23 cellular contexts compared by ENCODE assay signal in the genomic region with DNA sequence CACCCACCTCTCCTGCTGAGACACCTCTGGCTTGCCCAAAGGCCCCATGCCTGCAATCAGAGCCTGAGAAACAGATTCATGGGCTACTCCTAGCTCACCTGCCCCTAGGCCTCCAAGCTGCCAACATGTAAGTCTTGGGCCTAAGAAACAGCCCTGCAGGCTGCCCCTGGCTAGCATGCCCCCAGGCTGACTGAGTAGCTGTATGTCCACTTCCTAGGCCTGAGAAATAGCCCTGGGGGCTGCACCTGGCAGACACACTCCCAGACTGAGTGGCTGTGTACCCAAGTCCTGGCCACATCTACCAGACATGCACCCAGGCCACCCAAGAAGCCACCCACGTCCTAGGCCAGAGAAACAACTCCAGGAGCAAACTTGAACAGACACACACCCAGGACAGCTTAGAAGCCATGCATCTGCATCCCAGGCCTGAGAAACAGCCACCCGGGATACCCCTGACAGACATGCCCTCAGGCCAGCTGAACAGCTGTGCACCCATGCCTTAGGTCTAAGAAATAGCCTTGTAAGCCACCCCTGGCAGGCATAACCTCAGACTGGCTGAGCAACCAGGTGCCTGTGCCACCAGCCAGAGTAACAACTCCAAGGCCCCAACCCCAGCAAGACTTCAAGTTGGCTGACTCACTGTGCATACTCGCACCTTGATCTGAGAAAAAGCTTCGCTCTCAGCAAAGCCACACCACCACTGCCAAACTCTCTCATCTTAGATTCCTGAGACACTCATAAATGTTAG. TPM values are rescaled to one million over a fixed set of nuclear protein-coding genes. Genes with fewer than 3 reads are reported as not detected.
DNase-seq lines count a peak whose midpoint lies in the region; ATAC-seq, FAIRE-seq and TF ChIP-seq lines count a peak whose summit lies in the region.
"Had no signal": no experiment of that assay in that cellular context is flagged by ENCODE, and none has a peak within 500 bp of the region (broad histone marks: within the 10 kb centered on the region; RNA-seq: fewer than 3 reads in every experiment).

No MANE protein-coding gene starts in this region.

- H3K36me3 Mint-ChIP-seq in astrocyte (ENCODE audit: low read depth, unreplicated experiment), result no peaks in the 10 kb centered on the region

- H3K4me1 ChIP-seq in astrocyte (ENCODE audit: insufficient read depth, low read length) (no peaks in the 10 kb centered on the region), hepatocyte (ENCODE audit: insufficient read depth) (no peaks in the 10 kb centered on the region), pancreas (no peaks in the 10 kb centered on the region)

- no peaks in the 10 kb centered on the region for H3K27me3 ChIP-seq in astrocyte (ENCODE audit: insufficient read depth, low read length)
- no peaks in the 10 kb centered on the region for H3K27me3 ChIP-seq in hepatocyte
- no peaks in the 10 kb centered on the region for H3K27me3 ChIP-seq in pancreas

- H3K4me1 Mint-ChIP-seq in astrocyte (ENCODE audit: low read depth, unreplicated experiment), result no peaks in the 10 kb centered on the region
- H3K4me1 Mint-ChIP-seq: CD4-positive, alpha-beta memory T cell had no signal

- TF ChIP-seq CTCF in astrocyte (IDR thresholded peaks at IDR 0.05; ENCODE audit: insufficient read depth, low read depth, low read length) (no peak), hepatocyte (IDR thresholded peaks at IDR 0.05; ENCODE audit: poor library complexity) (no peak), pancreas (IDR thresholded peaks at IDR 0.05) (no peak), GM20000 (IDR thresholded peaks at IDR 0.05; ENCODE audit: extremely low read depth, missing control alignments) (no peak)

- ATAC-seq in pancreas (peak; percentile 20 to 84 (median 58)), HG03520 (IDR thresholded peaks at IDR 0.05; ENCODE audit: unreplicated experiment) (no peak)
- ATAC-seq: HCT116 had no signal

- peaks cover 9% of the 10 kb centered on the region for H3K9me3 Mint-ChIP-seq in astrocyte (ENCODE audit: unreplicated experiment)

- no peak overlapping the region for H3K4me3 ChIP-seq in astrocyte (ENCODE audit: insufficient read depth, low read depth, low read length)
- H3K4me3 ChIP-seq in hepatocyte, result no peak overlapping the region
- no peak overlapping the region for H3K4me3 ChIP-seq in pancreas
- H3K4me3 ChIP-seq: GM23248 had no signal

- H3K27ac ChIP-seq in astrocyte (ENCODE audit: low read depth, low read length) (no peak overlapping the region), hepatocyte (no peak overlapping the region), pancreas (no peak overlapping the region)
- H3K27ac ChIP-seq: GM23248 had no signal

- FAIRE-seq in astrocyte (lab: Jason Lieb, UNC), result no peak
- FAIRE-seq in pancreas (lab: Jason Lieb, UNC), result no peak
- no peak for FAIRE-seq in frontal cortex (lab: Jason Lieb, UNC)
- FAIRE-seq: G401.6, GM12892 had no signal

- H4K20me1 ChIP-seq in astrocyte (ENCODE audit: insufficient read depth, low read length) (no peaks in the 10 kb centered on the region), hepatocyte (ENCODE audit: insufficient read depth, poor library complexity, severe bottlenecking) (no peaks in the 10 kb centered on the region)

- H3K9me2 ChIP-seq in hepatocyte (replicated peaks; ENCODE audit: insufficient read depth), result no peaks in the 10 kb centered on the region

- DNase-seq in RPMI8226 (peak; percentile 53), astrocyte (ENCODE audit: low read depth) (no peak), hepatocyte (ENCODE audit: low spot score) (peak; percentile 16), pancreas (peak in 3 of 6 donors; percentile 18 to 74 (median 53)), GM20000 (ENCODE audit: low spot score) (no peak), RKO (ENCODE audit: low spot score) (no peak), frontal cortex (ENCODE audit: low spot score in 2 of 2) (no peak)
- DNase-seq: C1 segment of cervical spinal cord; Calu3; CD4-positive, alpha-beta memory T cell; COR-L47; DMS53; DMS79 treated with DMSO at 0.1 percent for 48 hours; GM23248; H9 had no signal

- H3K4me3 Mint-ChIP-seq in astrocyte (ENCODE audit: unreplicated experiment), result no peak overlapping the region
- H3K4me3 Mint-ChIP-seq: CD4-positive, alpha-beta memory T cell; H9 had no signal

- H2AFZ ChIP-seq in astrocyte (ENCODE audit: low read depth, low read length), result no peak overlapping the region
- H2AFZ ChIP-seq in hepatocyte, result no peak overlapping the region
- H2AFZ ChIP-seq: GM23248 had no signal

- no peak overlapping the region for H3K9ac ChIP-seq in astrocyte (ENCODE audit: low read length)
- H3K9ac ChIP-seq: GM23248 had no signal

- no peak overlapping the region for H3K4me2 ChIP-seq in astrocyte (ENCODE audit: low read length)
- H3K4me2 ChIP-seq in hepatocyte, result no peak overlapping the region

- H3K79me2 ChIP-seq in astrocyte (ENCODE audit: insufficient read depth, low read length), result no peaks in the 10 kb centered on the region
- no peaks in the 10 kb centered on the region for H3K79me2 ChIP-seq in hepatocyte

- peak overlapping the region; percentile 26 for H3K27ac Mint-ChIP-seq in astrocyte (ENCODE audit: unreplicated experiment)
- H3K27ac Mint-ChIP-seq: CD4-positive, alpha-beta memory T cell; H9 had no signal

- H3K9me3 ChIP-seq in astrocyte (ENCODE audit: insufficient read depth, low read depth, low read length) (no peaks in the 10 kb centered on the region), hepatocyte (ENCODE audit: low read depth) (peaks cover 7% of the 10 kb centered on the region), pancreas (no peaks in the 10 kb centered on the region)

- H3K27me3 Mint-ChIP-seq in astrocyte (ENCODE audit: low read depth, unreplicated experiment), result no peaks in the 10 kb centered on the region

- intact Hi-C loops in pancreas (cut with DNase I), result no loop called here

- no peaks in the 10 kb centered on the region for H3K36me3 ChIP-seq in astrocyte (ENCODE audit: insufficient read depth, low read length)
- no peaks in the 10 kb centered on the region for H3K36me3 ChIP-seq in hepatocyte (replicated peaks; ENCODE audit: insufficient read depth, low read depth)
- H3K36me3 ChIP-seq in pancreas, result no peaks in the 10 kb centered on the region

- 78% methylated on average over 4 of the region's 4 CpGs for WGBS in hepatocyte (ENCODE audit: low lambda C conversion rate, missing lambda C conversion rate)
- WGBS in pancreas, 2 donors, result 82 to 83% methylated on average over 4 of the region's 4 CpGs

RNA-seq across cellular contexts. Expression of a gene that starts 12.0 kb away (rescaled TPM):
- total RNA-seq in astrocyte (0.18 TPM in 1 of 2 replicates, not detected in the other), hepatocyte (0.50 and 0.80 TPM in 2 replicates), pancreas (10 to 100 TPM; 20.4 to 50.1 (median 36.0) TPM), frontal cortex (not detected)
- polyA plus RNA-seq in hepatocyte (0.90 and 1.5 TPM in 2 replicates), pancreas (1 to 10 TPM; 6.0 to 8.9 TPM)
- total RNA-seq: A172; A673; CD4-positive, alpha-beta memory T cell; GM23248; H9 had no signal
- polyA plus RNA-seq: BJ; CD4-positive, alpha-beta memory T cell had no signal

RNA-seq across cellular contexts. Expression of a gene that starts 35.6 kb away (rescaled TPM):
- total RNA-seq in astrocyte (0.36 TPM in 2 replicates), hepatocyte (1.8 and 1.9 TPM in 2 replicates), pancreas (1 to 10 TPM; 1.9 to 5.5 (median 4.2) TPM), frontal cortex (4.5 TPM)
- polyA plus RNA-seq in hepatocyte (0.39 and 0.77 TPM in 2 replicates), pancreas (1 to 10 TPM; 1.9 to 4.3 TPM)
- total RNA-seq: A673; Calu3; CD4-positive, alpha-beta memory T cell; Daoy; GM23248 had no signal
- polyA plus RNA-seq: CD4-positive, alpha-beta memory T cell; GM23248 had no signal

Comparison
In these comparisons a context has a peak if more than half of its experiments do, and no peak if none do; other contexts are left out.
1. DNase-seq: peak in RPMI8226 (single experiment) and hepatocyte (single experiment); none in astrocyte (single experiment), GM20000 (single experiment), RKO (single experiment) and frontal cortex (0 of 2).
2. RNA of a gene that starts 12.0 kb away (total RNA-seq): 20.4 to 50.1 TPM in pancreas; 0.50 to 0.80 TPM in hepatocyte, 0.18 TPM in astrocyte and not detected in frontal cortex (single experiment); every median in the first group is over 10 times any median in the second.